In the genomic region with DNA sequence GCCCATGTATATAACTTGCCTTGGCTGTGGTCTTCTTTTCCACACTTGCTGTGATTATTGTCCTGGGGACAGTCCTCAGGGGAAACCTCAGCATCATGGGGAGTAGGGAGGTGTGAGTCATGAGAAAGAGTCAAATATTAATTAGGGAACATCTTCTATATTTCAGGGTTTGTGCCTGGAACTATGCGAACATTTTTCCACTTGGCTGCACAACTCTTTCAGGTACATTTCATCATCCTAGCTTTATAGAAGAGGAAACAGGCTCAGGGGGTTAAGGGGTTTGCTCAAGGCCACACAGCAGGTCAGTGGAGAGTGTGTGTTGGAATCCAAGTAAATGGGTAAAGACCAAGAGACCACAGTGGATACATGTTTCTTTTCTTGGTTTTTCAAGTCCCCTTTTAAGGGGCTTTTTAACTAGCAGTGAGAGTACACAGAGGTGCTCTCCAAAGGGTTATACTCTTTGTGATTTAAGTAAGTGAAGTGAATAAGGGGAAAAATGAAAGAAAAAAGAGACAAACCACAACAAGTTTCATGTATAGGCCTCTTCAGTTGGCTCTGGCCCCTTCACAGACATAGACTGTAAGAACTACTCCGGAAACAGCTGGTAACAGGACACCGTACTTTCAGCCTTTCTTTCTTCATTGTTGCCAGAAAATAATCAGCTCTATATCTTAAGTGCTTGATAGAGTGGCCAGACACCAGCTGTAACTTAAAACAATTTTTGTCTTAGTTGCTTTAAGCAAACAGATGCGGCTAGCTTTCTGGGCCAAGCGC, we compare ENCODE assay signal across 12 cellular contexts.
DNase-seq lines count a peak whose midpoint lies in the region; ATAC-seq and TF ChIP-seq lines count a peak whose summit lies in the region.
"Had no signal": no experiment of that assay in that cellular context is flagged by ENCODE, and none has a peak within 500 bp of the region (broad histone marks: within the 10 kb centered on the region; RNA-seq: fewer than 3 reads in every experiment).

No MANE protein-coding gene starts in this region.

- no peak overlapping the region for H3K4me3 Mint-ChIP-seq in activated T-cell treated with anti-CD3 and anti-CD28 coated beads, Interleukin-2, amount 50 U/mL, for 24 hours
- no peak overlapping the region for H3K4me3 Mint-ChIP-seq in activated T-cell treated with anti-CD3 and anti-CD28 coated beads, Interleukin-2, amount 50 U/mL, for 4 hours
- H3K4me3 Mint-ChIP-seq in activated naive CD8-positive, alpha-beta T cell treated with anti-CD3 and anti-CD28 coated beads, Interleukin-2, amount 50 U/mL, for 24 hours: no peak overlapping the region
- no peak overlapping the region for H3K4me3 Mint-ChIP-seq in endothelial cell (ENCODE audit: unreplicated experiment)

- peaks cover 45% of the 10 kb centered on the region for H3K4me1 ChIP-seq in KMS-11 (ENCODE audit: low read depth, poor library complexity, severe bottlenecking)
- H3K4me1 ChIP-seq in smooth muscle cell (ENCODE audit: low read depth): no peaks in the 10 kb centered on the region

- H3K27ac Mint-ChIP-seq in activated T-cell treated with anti-CD3 and anti-CD28 coated beads, Interleukin-2, amount 50 U/mL, for 24 hours: peak overlapping the region; percentile 16
- peak overlapping the region; percentile 67 for H3K27ac Mint-ChIP-seq in activated naive CD8-positive, alpha-beta T cell treated with anti-CD3 and anti-CD28 coated beads, Interleukin-2, amount 50 U/mL, for 24 hours
- no peak overlapping the region for H3K27ac Mint-ChIP-seq in endothelial cell (ENCODE audit: unreplicated experiment)

- H4K20me1 ChIP-seq in KMS-11 (ENCODE audit: insufficient read depth) (peaks cover 4% of the 10 kb centered on the region; the same call in 1 of the 2 replicates), smooth muscle cell (ENCODE audit: low read depth) (peaks cover 12% of the 10 kb centered on the region)

- H3K79me2 ChIP-seq in KMS-11 (ENCODE audit: insufficient read depth, low read depth) (peaks cover 4% of the 10 kb centered on the region; the same call in 1 of the 2 replicates), smooth muscle cell (ENCODE audit: low read depth) (peaks cover 8% of the 10 kb centered on the region)

- H3K9ac ChIP-seq in KMS-11 (peak overlapping the region; percentile 22; the same call in 1 of the 2 replicates), smooth muscle cell (ENCODE audit: low read depth) (no peak overlapping the region)
- H3K9ac ChIP-seq: BLaER1 had no signal

- no peak for TF ChIP-seq CTCF in KMS-11 (conservative IDR thresholded peaks at IDR 0.05; ENCODE audit: low read depth, low read length)
- no peak for TF ChIP-seq CTCF in smooth muscle cell (IDR thresholded peaks at IDR 0.05; ENCODE audit: borderline replicate concordance, insufficient read depth, poor library complexity, severe bottlenecking)
- no peak for TF ChIP-seq CTCF in endothelial cell (IDR thresholded peaks at IDR 0.05; ENCODE audit: unreplicated experiment)

- peaks cover 7% of the 10 kb centered on the region for H3F3A ChIP-seq in smooth muscle cell (ENCODE audit: low read depth)

- peaks cover 8% of the 10 kb centered on the region for H3K4me1 Mint-ChIP-seq in activated T-cell treated with anti-CD3 and anti-CD28 coated beads, Interleukin-2, amount 50 U/mL, for 24 hours (ENCODE audit: low read depth)
- H3K4me1 Mint-ChIP-seq in activated T-cell treated with anti-CD3 and anti-CD28 coated beads, Interleukin-2, amount 50 U/mL, for 4 hours (ENCODE audit: low read depth): peaks cover 4% of the 10 kb centered on the region
- peaks cover 13% of the 10 kb centered on the region for H3K4me1 Mint-ChIP-seq in activated naive CD8-positive, alpha-beta T cell treated with anti-CD3 and anti-CD28 coated beads, Interleukin-2, amount 50 U/mL, for 24 hours
- H3K4me1 Mint-ChIP-seq in endothelial cell (ENCODE audit: unreplicated experiment): peaks cover 2% of the 10 kb centered on the region

- no peak overlapping the region for H2AFZ ChIP-seq in KMS-11 (ENCODE audit: low read depth)
- H2AFZ ChIP-seq in smooth muscle cell (ENCODE audit: low read depth): no peak overlapping the region

- H3K36me3 Mint-ChIP-seq in activated T-cell treated with anti-CD3 and anti-CD28 coated beads, Interleukin-2, amount 50 U/mL, for 24 hours (ENCODE audit: low read depth): peaks cover 39% of the 10 kb centered on the region
- peaks cover 27% of the 10 kb centered on the region for H3K36me3 Mint-ChIP-seq in activated T-cell treated with anti-CD3 and anti-CD28 coated beads, Interleukin-2, amount 50 U/mL, for 4 hours (ENCODE audit: insufficient read depth)
- peaks cover 33% of the 10 kb centered on the region for H3K36me3 Mint-ChIP-seq in activated naive CD8-positive, alpha-beta T cell treated with anti-CD3 and anti-CD28 coated beads, Interleukin-2, amount 50 U/mL, for 24 hours (ENCODE audit: low read depth)
- no peaks in the 10 kb centered on the region for H3K36me3 Mint-ChIP-seq in endothelial cell (ENCODE audit: low read depth, unreplicated experiment)

- H3K27me3 ChIP-seq in KMS-11 (ENCODE audit: insufficient read depth, low read depth) (no peaks in the 10 kb centered on the region), smooth muscle cell (ENCODE audit: low read depth) (no peaks in the 10 kb centered on the region)
- H3K27me3 ChIP-seq: BLaER1 had no signal

- H3K4me3 ChIP-seq in KMS-11 (IDR thresholded peaks at IDR 0.05; ENCODE audit: insufficient read depth, low read depth, low read length) (peak overlapping the region; percentile 3), smooth muscle cell (no peak overlapping the region)
- H3K4me3 ChIP-seq: BLaER1 had no signal

- in situ Hi-C loops in KBM-7 (cut with MboI; ENCODE audit: low pct_unique_long_range_greater_than_20kb, low sequenced_read_pairs): no loop called here

- H3K36me3 ChIP-seq in KMS-11 (ENCODE audit: insufficient read depth): no peaks in the 10 kb centered on the region
- H3K36me3 ChIP-seq in smooth muscle cell (ENCODE audit: low read depth): no peaks in the 10 kb centered on the region

- no peak for ATAC-seq in activated T-cell treated with anti-CD3 and anti-CD28 coated beads, Interleukin-2, amount 50 U/mL, for 4 hours
- ATAC-seq in activated naive CD8-positive, alpha-beta T cell treated with anti-CD3 and anti-CD28 coated beads, Interleukin-2, amount 50 U/mL, for 24 hours: peak; percentile 70

- H3K27me3 Mint-ChIP-seq in activated T-cell treated with anti-CD3 and anti-CD28 coated beads, Interleukin-2, amount 50 U/mL, for 24 hours: no peaks in the 10 kb centered on the region
- H3K27me3 Mint-ChIP-seq in activated T-cell treated with anti-CD3 and anti-CD28 coated beads, Interleukin-2, amount 50 U/mL, for 4 hours (ENCODE audit: low read depth): no peaks in the 10 kb centered on the region
- no peaks in the 10 kb centered on the region for H3K27me3 Mint-ChIP-seq in activated naive CD8-positive, alpha-beta T cell treated with anti-CD3 and anti-CD28 coated beads, Interleukin-2, amount 50 U/mL, for 24 hours
- peaks cover 1% of the 10 kb centered on the region for H3K27me3 Mint-ChIP-seq in endothelial cell (ENCODE audit: unreplicated experiment)

- no peaks in the 10 kb centered on the region for H3K9me3 ChIP-seq in smooth muscle cell (replicated peaks; ENCODE audit: low read depth)

- H3K4me2 ChIP-seq in KMS-11 (peak overlapping the region; percentile 43), smooth muscle cell (peak overlapping the region; percentile 56)
- H3K4me2 ChIP-seq: BLaER1 had no signal

- no peak for DNase-seq in activated T-cell treated with anti-CD3 and anti-CD28 coated beads, Interleukin-2, amount 50 U/mL, for 24 hours
- no peak for DNase-seq in activated T-cell treated with anti-CD3 and anti-CD28 coated beads, Interleukin-2, amount 50 U/mL, for 4 hours
- DNase-seq in activated naive CD8-positive, alpha-beta T cell treated with anti-CD3 and anti-CD28 coated beads, Interleukin-2, amount 50 U/mL, for 24 hours: no peak
- DNase-seq in smooth muscle cell (lab: John Stamatoyannopoulos, UW; ENCODE audit: unreplicated experiment) (no peak), endothelial cell (ENCODE audit: low spot score) (no peak), KBM-7 (no peak), RKO (ENCODE audit: low spot score) (no peak)
- DNase-seq: dermis blood vessel endothelial cell; KG1; stimulated activated CD8-positive, alpha-beta memory T cell treated with anti-CD3 and anti-CD28 coated beads, Interleukin-4, amount 100 ng/mL, for 48 hours had no signal

- peaks cover 13% of the 10 kb centered on the region for H3K9me3 Mint-ChIP-seq in activated T-cell treated with anti-CD3 and anti-CD28 coated beads, Interleukin-2, amount 50 U/mL, for 24 hours
- H3K9me3 Mint-ChIP-seq in activated T-cell treated with anti-CD3 and anti-CD28 coated beads, Interleukin-2, amount 50 U/mL, for 4 hours: peaks cover 4% of the 10 kb centered on the region
- H3K9me3 Mint-ChIP-seq in activated naive CD8-positive, alpha-beta T cell treated with anti-CD3 and anti-CD28 coated beads, Interleukin-2, amount 50 U/mL, for 24 hours: peaks cover 11% of the 10 kb centered on the region
- H3K9me3 Mint-ChIP-seq in endothelial cell (ENCODE audit: unreplicated experiment): peaks cover under 1% of the 10 kb centered on the region

- 54% methylated on average over 5 of the region's 5 CpGs for WGBS in smooth muscle cell (ENCODE audit: low lambda C conversion rate)

- H3K27ac ChIP-seq in KMS-11 (peak overlapping the region; percentile 75), smooth muscle cell (ENCODE audit: low read depth) (peak overlapping the region; percentile 62)
- H3K27ac ChIP-seq: BLaER1 had no signal
